1 cellular context compared by ENCODE assay signal in genomic region chr17:73429440-73430164, GRCh38.
TF ChIP-seq lines count a peak whose summit lies in the region.

No MANE protein-coding gene starts in this region.

TF ChIP-seq in HepG2, 621 proteins besides CTCF, POLR2A, EP300 and RAD21 (continued from another document and continues in another):
- TF ChIP-seq, protein P1, sequence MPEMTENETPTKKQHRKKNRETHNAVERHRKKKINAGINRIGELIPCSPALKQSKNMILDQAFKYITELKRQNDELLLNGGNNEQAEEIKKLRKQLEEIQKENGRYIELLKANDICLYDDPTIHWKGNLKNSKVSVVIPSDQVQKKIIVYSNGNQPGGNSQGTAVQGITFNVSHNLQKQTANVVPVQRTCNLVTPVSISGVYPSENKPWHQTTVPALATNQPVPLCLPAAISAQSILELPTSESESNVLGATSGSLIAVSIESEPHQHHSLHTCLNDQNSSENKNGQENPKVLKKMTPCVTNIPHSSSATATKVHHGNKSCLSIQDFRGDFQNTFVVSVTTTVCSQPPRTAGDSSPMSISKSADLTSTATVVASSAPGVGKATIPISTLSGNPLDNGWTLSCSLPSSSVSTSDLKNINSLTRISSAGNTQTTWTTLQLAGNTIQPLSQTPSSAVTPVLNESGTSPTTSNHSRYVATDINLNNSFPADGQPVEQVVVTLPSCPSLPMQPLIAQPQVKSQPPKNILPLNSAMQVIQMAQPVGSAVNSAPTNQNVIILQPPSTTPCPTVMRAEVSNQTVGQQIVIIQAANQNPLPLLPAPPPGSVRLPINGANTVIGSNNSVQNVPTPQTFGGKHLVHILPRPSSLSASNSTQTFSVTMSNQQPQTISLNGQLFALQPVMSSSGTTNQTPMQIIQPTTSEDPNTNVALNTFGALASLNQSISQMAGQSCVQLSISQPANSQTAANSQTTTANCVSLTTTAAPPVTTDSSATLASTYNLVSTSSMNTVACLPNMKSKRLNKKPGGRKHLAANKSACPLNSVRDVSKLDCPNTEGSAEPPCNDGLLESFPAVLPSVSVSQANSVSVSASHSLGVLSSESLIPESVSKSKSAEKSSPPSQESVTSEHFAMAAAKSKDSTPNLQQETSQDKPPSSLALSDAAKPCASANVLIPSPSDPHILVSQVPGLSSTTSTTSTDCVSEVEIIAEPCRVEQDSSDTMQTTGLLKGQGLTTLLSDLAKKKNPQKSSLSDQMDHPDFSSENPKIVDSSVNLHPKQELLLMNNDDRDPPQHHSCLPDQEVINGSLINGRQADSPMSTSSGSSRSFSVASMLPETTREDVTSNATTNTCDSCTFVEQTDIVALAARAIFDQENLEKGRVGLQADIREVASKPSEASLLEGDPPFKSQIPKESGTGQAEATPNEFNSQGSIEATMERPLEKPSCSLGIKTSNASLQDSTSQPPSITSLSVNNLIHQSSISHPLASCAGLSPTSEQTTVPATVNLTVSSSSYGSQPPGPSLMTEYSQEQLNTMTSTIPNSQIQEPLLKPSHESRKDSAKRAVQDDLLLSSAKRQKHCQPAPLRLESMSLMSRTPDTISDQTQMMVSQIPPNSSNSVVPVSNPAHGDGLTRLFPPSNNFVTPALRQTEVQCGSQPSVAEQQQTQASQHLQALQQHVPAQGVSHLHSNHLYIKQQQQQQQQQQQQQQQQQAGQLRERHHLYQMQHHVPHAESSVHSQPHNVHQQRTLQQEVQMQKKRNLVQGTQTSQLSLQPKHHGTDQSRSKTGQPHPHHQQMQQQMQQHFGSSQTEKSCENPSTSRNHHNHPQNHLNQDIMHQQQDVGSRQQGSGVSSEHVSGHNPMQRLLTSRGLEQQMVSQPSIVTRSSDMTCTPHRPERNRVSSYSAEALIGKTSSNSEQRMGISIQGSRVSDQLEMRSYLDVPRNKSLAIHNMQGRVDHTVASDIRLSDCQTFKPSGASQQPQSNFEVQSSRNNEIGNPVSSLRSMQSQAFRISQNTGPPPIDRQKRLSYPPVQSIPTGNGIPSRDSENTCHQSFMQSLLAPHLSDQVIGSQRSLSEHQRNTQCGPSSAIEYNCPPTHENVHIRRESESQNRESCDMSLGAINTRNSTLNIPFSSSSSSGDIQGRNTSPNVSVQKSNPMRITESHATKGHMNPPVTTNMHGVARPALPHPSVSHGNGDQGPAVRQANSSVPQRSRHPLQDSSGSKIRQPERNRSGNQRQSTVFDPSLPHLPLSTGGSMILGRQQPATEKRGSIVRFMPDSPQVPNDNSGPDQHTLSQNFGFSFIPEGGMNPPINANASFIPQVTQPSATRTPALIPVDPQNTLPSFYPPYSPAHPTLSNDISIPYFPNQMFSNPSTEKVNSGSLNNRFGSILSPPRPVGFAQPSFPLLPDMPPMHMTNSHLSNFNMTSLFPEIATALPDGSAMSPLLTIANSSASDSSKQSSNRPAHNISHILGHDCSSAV (CRISPR knock-in tag; IDR thresholded peaks at IDR 0.05; ENCODE audit: borderline replicate concordance), result no peak
- TF ChIP-seq ZBTB1 (CRISPR knock-in tag; IDR thresholded peaks at IDR 0.05; ENCODE audit: borderline replicate concordance), result no peak
- TF ChIP-seq DR1 (CRISPR knock-in tag; IDR thresholded peaks at IDR 0.05), result no peak
- TF ChIP-seq ZSCAN21 (CRISPR knock-in tag; IDR thresholded peaks at IDR 0.05; ENCODE audit: borderline replicate concordance), result no peak
- no peak for TF ChIP-seq FOXC1 (CRISPR knock-in tag; IDR thresholded peaks at IDR 0.05; ENCODE audit: borderline replicate concordance)
- no peak for TF ChIP-seq ZNF136 (CRISPR knock-in tag; IDR thresholded peaks at IDR 0.05; ENCODE audit: low read depth)
- no peak for TF ChIP-seq MXI1 (IDR thresholded peaks at IDR 0.05; ENCODE audit: borderline replicate concordance, low read depth, low read length)
- no peak for TF ChIP-seq ELF4 (CRISPR knock-in tag; IDR thresholded peaks at IDR 0.05; ENCODE audit: borderline replicate concordance)
- TF ChIP-seq ZNF383 (CRISPR knock-in tag; IDR thresholded peaks at IDR 0.05; ENCODE audit: borderline replicate concordance), result no peak
- no peak for TF ChIP-seq ZNF3 (CRISPR knock-in tag; IDR thresholded peaks at IDR 0.05)
- TF ChIP-seq, protein P2, sequence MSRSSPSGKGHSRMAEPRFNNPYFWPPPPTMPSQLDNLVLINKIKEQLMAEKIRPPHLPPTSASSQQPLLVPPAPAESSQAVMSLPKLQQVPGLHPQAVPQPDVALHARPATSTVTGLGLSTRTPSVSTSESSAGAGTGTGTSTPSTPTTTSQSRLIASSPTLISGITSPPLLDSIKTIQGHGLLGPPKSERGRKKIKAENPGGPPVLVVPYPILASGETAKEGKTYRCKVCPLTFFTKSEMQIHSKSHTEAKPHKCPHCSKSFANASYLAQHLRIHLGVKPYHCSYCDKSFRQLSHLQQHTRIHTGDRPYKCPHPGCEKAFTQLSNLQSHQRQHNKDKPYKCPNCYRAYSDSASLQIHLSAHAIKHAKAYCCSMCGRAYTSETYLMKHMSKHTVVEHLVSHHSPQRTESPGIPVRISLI (CRISPR knock-in tag; IDR thresholded peaks at IDR 0.05; ENCODE audit: borderline replicate concordance), result no peak
- TF ChIP-seq, protein P3, sequence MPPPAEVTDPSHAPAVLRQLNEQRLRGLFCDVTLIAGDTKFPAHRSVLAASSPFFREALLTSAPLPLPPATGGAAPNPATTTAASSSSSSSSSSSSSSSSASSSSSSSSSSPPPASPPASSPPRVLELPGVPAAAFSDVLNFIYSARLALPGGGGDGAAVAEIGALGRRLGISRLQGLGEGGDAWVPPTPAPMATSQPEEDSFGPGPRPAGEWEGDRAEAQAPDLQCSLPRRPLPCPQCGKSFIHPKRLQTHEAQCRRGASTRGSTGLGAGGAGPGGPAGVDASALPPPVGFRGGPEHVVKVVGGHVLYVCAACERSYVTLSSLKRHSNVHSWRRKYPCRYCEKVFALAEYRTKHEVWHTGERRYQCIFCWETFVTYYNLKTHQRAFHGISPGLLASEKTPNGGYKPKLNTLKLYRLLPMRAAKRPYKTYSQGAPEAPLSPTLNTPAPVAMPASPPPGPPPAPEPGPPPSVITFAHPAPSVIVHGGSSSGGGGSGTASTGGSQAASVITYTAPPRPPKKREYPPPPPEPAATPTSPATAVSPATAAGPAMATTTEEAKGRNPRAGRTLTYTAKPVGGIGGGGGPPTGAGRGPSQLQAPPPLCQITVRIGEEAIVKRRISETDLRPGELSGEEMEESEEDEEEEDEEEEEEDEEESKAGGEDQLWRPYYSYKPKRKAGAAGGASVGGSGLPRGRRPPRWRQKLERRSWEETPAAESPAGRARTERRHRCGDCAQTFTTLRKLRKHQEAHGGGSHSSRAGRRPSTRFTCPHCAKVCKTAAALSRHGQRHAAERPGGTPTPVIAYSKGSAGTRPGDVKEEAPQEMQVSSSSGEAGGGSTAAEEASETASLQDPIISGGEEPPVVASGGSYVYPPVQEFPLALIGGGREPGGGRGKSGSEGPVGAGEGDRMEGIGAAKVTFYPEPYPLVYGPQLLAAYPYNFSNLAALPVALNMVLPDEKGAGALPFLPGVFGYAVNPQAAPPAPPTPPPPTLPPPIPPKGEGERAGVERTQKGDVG (CRISPR knock-in tag; IDR thresholded peaks at IDR 0.05; ENCODE audit: borderline replicate concordance), result 0 out of 2 replicates have a peak, but pooled peaks have one; percentile 29
- peak; percentile 34; the same call in 1 of the 2 replicates for TF ChIP-seq NFKB2 (CRISPR knock-in tag; IDR thresholded peaks at IDR 0.05; ENCODE audit: borderline replicate concordance)
- no peak for TF ChIP-seq DRAP1 (CRISPR knock-in tag; IDR thresholded peaks at IDR 0.05)
- TF ChIP-seq MTERF4 (CRISPR knock-in tag; IDR thresholded peaks at IDR 0.05), result peak; percentile 74; the same call in 1 of the 2 replicates
- TF ChIP-seq, protein P4, sequence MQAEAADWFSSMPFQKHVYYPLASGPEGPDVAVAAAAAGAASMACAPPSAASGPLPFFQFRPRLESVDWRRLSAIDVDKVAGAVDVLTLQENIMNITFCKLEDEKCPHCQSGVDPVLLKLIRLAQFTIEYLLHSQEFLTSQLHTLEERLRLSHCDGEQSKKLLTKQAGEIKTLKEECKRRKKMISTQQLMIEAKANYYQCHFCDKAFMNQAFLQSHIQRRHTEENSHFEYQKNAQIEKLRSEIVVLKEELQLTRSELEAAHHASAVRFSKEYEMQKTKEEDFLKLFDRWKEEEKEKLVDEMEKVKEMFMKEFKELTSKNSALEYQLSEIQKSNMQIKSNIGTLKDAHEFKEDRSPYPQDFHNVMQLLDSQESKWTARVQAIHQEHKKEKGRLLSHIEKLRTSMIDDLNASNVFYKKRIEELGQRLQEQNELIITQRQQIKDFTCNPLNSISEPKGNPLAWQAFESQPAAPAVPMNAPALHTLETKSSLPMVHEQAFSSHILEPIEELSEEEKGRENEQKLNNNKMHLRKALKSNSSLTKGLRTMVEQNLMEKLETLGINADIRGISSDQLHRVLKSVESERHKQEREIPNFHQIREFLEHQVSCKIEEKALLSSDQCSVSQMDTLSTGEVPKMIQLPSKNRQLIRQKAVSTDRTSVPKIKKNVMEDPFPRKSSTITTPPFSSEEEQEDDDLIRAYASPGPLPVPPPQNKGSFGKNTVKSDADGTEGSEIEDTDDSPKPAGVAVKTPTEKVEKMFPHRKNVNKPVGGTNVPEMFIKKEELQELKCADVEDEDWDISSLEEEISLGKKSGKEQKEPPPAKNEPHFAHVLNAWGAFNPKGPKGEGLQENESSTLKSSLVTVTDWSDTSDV (CRISPR knock-in tag; IDR thresholded peaks at IDR 0.05), result no peak
- TF ChIP-seq ZNF747 (CRISPR knock-in tag; IDR thresholded peaks at IDR 0.05; ENCODE audit: borderline replicate concordance), result no peak
- no peak for TF ChIP-seq ATF6 (CRISPR knock-in tag; conservative IDR thresholded peaks at IDR 0.05)
- TF ChIP-seq NFAT5 (CRISPR knock-in tag; IDR thresholded peaks at IDR 0.05), result no peak
- TF ChIP-seq ZNF543 (CRISPR knock-in tag; IDR thresholded peaks at IDR 0.05), result no peak
- TF ChIP-seq MTF2 (CRISPR knock-in tag; IDR thresholded peaks at IDR 0.05; ENCODE audit: borderline replicate concordance), result 0 out of 2 replicates have a peak, but pooled peaks have one; percentile 52
- peak; percentile 79 for TF ChIP-seq KDM2A (CRISPR knock-in tag; IDR thresholded peaks at IDR 0.05; ENCODE audit: borderline replicate concordance, low read depth)
- no peak for TF ChIP-seq THRA (CRISPR knock-in tag; IDR thresholded peaks at IDR 0.05; ENCODE audit: borderline replicate concordance)
